1 cellular context compared by ENCODE assay signal in genomic region chr4:40228497-40229365, GRCh38.
TF ChIP-seq lines count a peak whose summit lies in the region.

No MANE protein-coding gene starts in this region.

TF ChIP-seq in Ishikawa, 13 proteins besides CTCF, POLR2A, EP300 and RAD21 (continued from another document):
- TF ChIP-seq REST (IDR thresholded peaks at IDR 0.05; ENCODE audit: low read depth) (no peak), ZBTB7A (IDR thresholded peaks at IDR 0.05; ENCODE audit: low read depth) (no peak), FOXM1 (IDR thresholded peaks at IDR 0.05; ENCODE audit: borderline replicate concordance, low read depth) (no peak), TAF1 (IDR thresholded peaks at IDR 0.05; ENCODE audit: low read depth) (no peak), CEBPB (IDR thresholded peaks at IDR 0.05) (no peak), TCF12 (IDR thresholded peaks at IDR 0.05; ENCODE audit: low read depth) (no peak), CREB1 (IDR thresholded peaks at IDR 0.05; ENCODE audit: low read depth) (no peak), EGR1 (IDR thresholded peaks at IDR 0.05) (no peak), USF1 (IDR thresholded peaks at IDR 0.05) (no peak)
- TF ChIP-seq, protein P1, sequence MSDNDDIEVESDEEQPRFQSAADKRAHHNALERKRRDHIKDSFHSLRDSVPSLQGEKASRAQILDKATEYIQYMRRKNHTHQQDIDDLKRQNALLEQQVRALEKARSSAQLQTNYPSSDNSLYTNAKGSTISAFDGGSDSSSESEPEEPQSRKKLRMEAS (IDR thresholded peaks at IDR 0.05): no peak
